8 cellular contexts compared by ENCODE assay signal in the genomic region with DNA sequence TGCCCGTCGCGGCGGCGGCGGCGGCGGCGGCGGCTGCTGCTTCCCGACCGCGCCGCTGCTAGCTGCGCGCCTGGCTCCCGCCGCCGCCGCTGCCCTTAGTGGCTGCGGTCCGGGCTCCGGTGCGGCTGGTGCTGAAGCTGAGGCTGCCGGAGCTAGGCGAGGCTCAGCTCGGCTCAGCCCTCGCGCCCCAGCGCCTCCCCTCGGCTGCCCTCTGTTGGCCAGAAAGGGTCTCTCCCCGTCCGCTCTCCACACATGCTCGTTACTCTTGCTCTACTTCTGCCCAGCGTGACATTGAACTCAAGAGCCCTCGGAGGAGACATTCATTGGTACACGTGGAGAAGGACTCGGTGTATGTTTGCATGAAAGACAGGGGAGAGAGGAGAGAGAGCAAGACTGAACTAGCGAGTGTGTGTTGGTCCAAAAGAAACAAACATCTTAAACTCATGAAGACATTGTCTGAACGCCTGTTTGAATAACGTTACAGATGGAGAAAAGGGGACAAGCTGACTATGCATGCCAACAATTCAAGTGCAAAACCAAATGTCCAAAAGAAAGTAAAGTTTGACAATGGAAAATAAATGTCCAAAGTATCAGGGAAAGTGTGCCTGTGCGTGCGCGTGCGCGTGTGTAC. TPM values are rescaled to one million over a fixed set of nuclear protein-coding genes. Genes with fewer than 3 reads are reported as not detected.
A peak's percentile ranks its signal among the peaks of the same experiment; 100 is the strongest.
DNase-seq lines count a peak whose midpoint lies in the region; ATAC-seq and TF ChIP-seq lines count a peak whose summit lies in the region.

A gene (minus strand): TSS at position 175 of the 631 bp plus-strand sequence.

- no peaks in the 10 kb centered on the region for H3K36me3 Mint-ChIP-seq in CD14-positive monocyte
- H3K36me3 Mint-ChIP-seq in activated CD4-positive, alpha-beta memory T cell treated with anti-CD3 and anti-CD28 coated beads, Interleukin-2, amount 10 ng/mL, durations not matched to agents 7 days and 5 days (ENCODE audit: low read depth): peaks cover 3% of the 10 kb centered on the region
- H3K36me3 Mint-ChIP-seq in naive thymus-derived CD4-positive, alpha-beta T cell: peaks cover 0 to 25% (median 0%) of the 10 kb centered on the region in 5 donors
- H3K36me3 Mint-ChIP-seq in CD8-positive, alpha-beta T cell: no peaks in the 10 kb centered on the region

- intact Hi-C loops in CD14-positive monocyte (cut with micrococcal nuclease): no loop called here
- intact Hi-C loops in naive thymus-derived CD4-positive, alpha-beta T cell (cut with micrococcal nuclease): no loop called here
- intact Hi-C loops in CD8-positive, alpha-beta T cell (cut with DNase I, micrococcal nuclease): no loop called here

- TF ChIP-seq CTCF in CD14-positive monocyte (IDR thresholded peaks at IDR 0.05) (peak; percentile 23), LNCaP clone FGC (IDR thresholded peaks at IDR 0.05; ENCODE audit: control insufficient read depth, extremely low read depth, insufficient read depth) (peak; percentile 91), fibroblast of the aortic adventitia (IDR thresholded peaks at IDR 0.05; ENCODE audit: insufficient read depth, low read length) (peak; percentile 73)
- TF ChIP-seq CTCF in CD8-positive, alpha-beta T cell (IDR thresholded peaks at IDR 0.05): no peak

- H3K36me3 ChIP-seq in naive thymus-derived CD4-positive, alpha-beta T cell (ENCODE audit: control insufficient read depth in 2 of 3, insufficient read depth in 3 of 3, low read length in 3 of 3): no peaks in the 10 kb centered on the region
- no peaks in the 10 kb centered on the region for H3K36me3 ChIP-seq in CD8-positive, alpha-beta T cell (ENCODE audit: insufficient read depth, low read length)

- no peak within 1 kb of the TSS for H3K27ac ChIP-seq in naive thymus-derived CD4-positive, alpha-beta T cell (ENCODE audit: low read depth, low read length)
- H3K27ac ChIP-seq in temporal lobe (ENCODE audit: low read depth, low read length): peak within 1 kb of the TSS; percentile 20
- H3K27ac ChIP-seq in CD8-positive, alpha-beta T cell (ENCODE audit: low read depth, low read length): no peak within 1 kb of the TSS

- H3K4me1 Mint-ChIP-seq in CD14-positive monocyte: peaks cover 2% of the 10 kb centered on the region
- peaks cover 2% of the 10 kb centered on the region for H3K4me1 Mint-ChIP-seq in activated CD4-positive, alpha-beta memory T cell treated with anti-CD3 and anti-CD28 coated beads, Interleukin-2, amount 10 ng/mL, durations not matched to agents 7 days and 5 days
- peaks cover 0 to 9% (median 3%) of the 10 kb centered on the region in 7 donors for H3K4me1 Mint-ChIP-seq in naive thymus-derived CD4-positive, alpha-beta T cell
- H3K4me1 Mint-ChIP-seq in CD8-positive, alpha-beta T cell (ENCODE audit: low read depth): peaks cover 4% of the 10 kb centered on the region

- DNase-seq in CD14-positive monocyte (ENCODE audit: low spot score) (no peak), LNCaP clone FGC (ENCODE audit: low read depth) (peak; percentile 4), fibroblast of the aortic adventitia (ENCODE audit: low read depth) (peak; percentile 42)
- DNase-seq in activated CD4-positive, alpha-beta memory T cell treated with anti-CD3 and anti-CD28 coated beads, Interleukin-2, amount 10 ng/mL, durations not matched to agents 7 days and 5 days: peak; percentile 36
- DNase-seq in naive thymus-derived CD4-positive, alpha-beta T cell: peak in 1 of 9 donors; percentile 53
- no peak for DNase-seq in CD8-positive, alpha-beta T cell

- peak; percentile 97 for ATAC-seq in GM21423 (IDR thresholded peaks at IDR 0.05; ENCODE audit: unreplicated experiment)
- peak; percentile 51 for ATAC-seq in naive thymus-derived CD4-positive, alpha-beta T cell
- ATAC-seq in CD8-positive, alpha-beta T cell: no peak

- no peak within 1 kb of the TSS for H3K27ac Mint-ChIP-seq in CD14-positive monocyte
- no peak within 1 kb of the TSS for H3K27ac Mint-ChIP-seq in activated CD4-positive, alpha-beta memory T cell treated with anti-CD3 and anti-CD28 coated beads, Interleukin-2, amount 10 ng/mL, durations not matched to agents 7 days and 5 days
- no peak within 1 kb of the TSS for H3K27ac Mint-ChIP-seq in naive thymus-derived CD4-positive, alpha-beta T cell
- H3K27ac Mint-ChIP-seq in CD8-positive, alpha-beta T cell: no peak within 1 kb of the TSS

- H3K4me1 ChIP-seq in naive thymus-derived CD4-positive, alpha-beta T cell (ENCODE audit: control insufficient read depth in 2 of 2, insufficient read depth in 2 of 2, low read length in 2 of 2): no peaks in the 10 kb centered on the region
- no peaks in the 10 kb centered on the region for H3K4me1 ChIP-seq in CD8-positive, alpha-beta T cell (ENCODE audit: insufficient read depth, low read length)

- H3K27me3 ChIP-seq in naive thymus-derived CD4-positive, alpha-beta T cell (ENCODE audit: control insufficient read depth in 2 of 2, insufficient read depth in 2 of 2, low read length in 2 of 2): no peaks in the 10 kb centered on the region
- no peaks in the 10 kb centered on the region for H3K27me3 ChIP-seq in CD8-positive, alpha-beta T cell (ENCODE audit: insufficient read depth, low read length)

- POLR2A ChIA-PET in activated CD4-positive, alpha-beta memory T cell treated with anti-CD3 and anti-CD28 coated beads, Interleukin-2, amount 10 ng/mL, durations not matched to agents 7 days and 5 days (lab: Charles Lee): no interaction called here
- POLR2A ChIA-PET in naive thymus-derived CD4-positive, alpha-beta T cell (lab: Charles Lee): no interaction called here
- POLR2A ChIA-PET in CD8-positive, alpha-beta T cell (lab: Charles Lee): interaction anchor here (1.1 kb wide), 1 partner anchor 10 kb away, joined by 3 read pairs; no protein-coding TSS in a partner anchor

- peak within 1 kb of the TSS; percentile 14 to 84 for H3K4me3 Mint-ChIP-seq in CD14-positive monocyte
- H3K4me3 Mint-ChIP-seq in activated CD4-positive, alpha-beta memory T cell treated with anti-CD3 and anti-CD28 coated beads, Interleukin-2, amount 10 ng/mL, durations not matched to agents 7 days and 5 days: no peak within 1 kb of the TSS
- peak within 1 kb of the TSS in 5 of 10 donors; percentile 6 to 44 (median 16) for H3K4me3 Mint-ChIP-seq in naive thymus-derived CD4-positive, alpha-beta T cell
- no peak within 1 kb of the TSS for H3K4me3 Mint-ChIP-seq in CD8-positive, alpha-beta T cell

- CTCF ChIA-PET in activated CD4-positive, alpha-beta memory T cell treated with anti-CD3 and anti-CD28 coated beads, Interleukin-2, amount 10 ng/mL, durations not matched to agents 7 days and 5 days (lab: Charles Lee): no interaction called here
- CTCF ChIA-PET in naive thymus-derived CD4-positive, alpha-beta T cell (lab: Charles Lee): no interaction called here
- CTCF ChIA-PET in CD8-positive, alpha-beta T cell (lab: Charles Lee): no interaction called here

- peaks cover 0 to 17% (median 11%) of the 10 kb centered on the region in 7 donors for H3K9me3 Mint-ChIP-seq in CD14-positive monocyte
- H3K9me3 Mint-ChIP-seq in activated CD4-positive, alpha-beta memory T cell treated with anti-CD3 and anti-CD28 coated beads, Interleukin-2, amount 10 ng/mL, durations not matched to agents 7 days and 5 days: no peaks in the 10 kb centered on the region
- peaks cover 0 to 31% (median 15%) of the 10 kb centered on the region in 11 donors for H3K9me3 Mint-ChIP-seq in naive thymus-derived CD4-positive, alpha-beta T cell
- H3K9me3 Mint-ChIP-seq in CD8-positive, alpha-beta T cell: peaks cover 8% of the 10 kb centered on the region

- peaks cover 0 to 7% (median 0%) of the 10 kb centered on the region in 3 experiments for H3K9me3 ChIP-seq in naive thymus-derived CD4-positive, alpha-beta T cell (ENCODE audit: control insufficient read depth in 2 of 3, low read length in 3 of 3)
- H3K9me3 ChIP-seq in CD8-positive, alpha-beta T cell (ENCODE audit: low read length): no peaks in the 10 kb centered on the region

- H3K4me3 ChIP-seq in LNCaP clone FGC (ENCODE audit: low read depth, low read length) (no peak within 1 kb of the TSS), fibroblast of the aortic adventitia (ENCODE audit: low read depth, low read length) (no peak within 1 kb of the TSS)
- no peak within 1 kb of the TSS for H3K4me3 ChIP-seq in naive thymus-derived CD4-positive, alpha-beta T cell (ENCODE audit: low read length)
- no peak within 1 kb of the TSS for H3K4me3 ChIP-seq in CD8-positive, alpha-beta T cell (ENCODE audit: low read depth, low read length)

- peaks cover 29 to 32% (median 29%) of the 10 kb centered on the region in 3 donors for H3K27me3 Mint-ChIP-seq in CD14-positive monocyte (ENCODE audit: low read depth in 3 of 3)
- H3K27me3 Mint-ChIP-seq in activated CD4-positive, alpha-beta memory T cell treated with anti-CD3 and anti-CD28 coated beads, Interleukin-2, amount 10 ng/mL, durations not matched to agents 7 days and 5 days: peaks cover 12% of the 10 kb centered on the region
- H3K27me3 Mint-ChIP-seq in naive thymus-derived CD4-positive, alpha-beta T cell: peaks cover 23 to 47% (median 32%) of the 10 kb centered on the region in 5 donors
- peaks cover 24% of the 10 kb centered on the region for H3K27me3 Mint-ChIP-seq in CD8-positive, alpha-beta T cell (ENCODE audit: low read depth)

RNA-seq across cellular contexts. Expression of the gene that starts here (rescaled TPM):
- polyA plus RNA-seq in CD14-positive monocyte: not detected
- total RNA-seq in activated CD4-positive, alpha-beta memory T cell treated with anti-CD3 and anti-CD28 coated beads, Interleukin-2, amount 10 ng/mL, durations not matched to agents 7 days and 5 days: not detected
- total RNA-seq in fibroblast of the aortic adventitia (ENCODE audit: low replicate concordance) (0.41 TPM in 1 of 2 replicates, not detected in the other), temporal lobe (14.0 TPM)
- not detected for total RNA-seq in naive thymus-derived CD4-positive, alpha-beta T cell
- polyA plus RNA-seq in naive thymus-derived CD4-positive, alpha-beta T cell: not detected
- not detected for total RNA-seq in CD8-positive, alpha-beta T cell

Comparison
In these comparisons a context has a peak if more than half of its experiments do, and no peak if none do; other contexts are left out.
1. RNA of the gene that starts here (total RNA-seq): 14.0 TPM in temporal lobe (single experiment); not detected in activated CD4-positive, alpha-beta memory T cell treated with anti-CD3 and anti-CD28 coated beads, Interleukin-2, amount 10 ng/mL, durations not matched to agents 7 days and 5 days, 0.41 TPM in fibroblast of the aortic adventitia, not detected in naive thymus-derived CD4-positive, alpha-beta T cell and not detected in CD8-positive, alpha-beta T cell; every median in the first group is over 10 times any median in the second.
2. Peak in DNase-seq in activated CD4-positive, alpha-beta memory T cell treated with anti-CD3 and anti-CD28 coated beads, Interleukin-2, amount 10 ng/mL, durations not matched to agents 7 days and 5 days; RNA of the gene not detected or under 1 TPM.
3. Peak in DNase-seq in fibroblast of the aortic adventitia; RNA of the gene not detected or under 1 TPM.
4. Peak in ATAC-seq in naive thymus-derived CD4-positive, alpha-beta T cell; RNA of the gene not detected or under 1 TPM.
5. H3K4me3 Mint-ChIP-seq: peak in CD14-positive monocyte (2 of 2); none in activated CD4-positive, alpha-beta memory T cell treated with anti-CD3 and anti-CD28 coated beads, Interleukin-2, amount 10 ng/mL, durations not matched to agents 7 days and 5 days (single experiment) and CD8-positive, alpha-beta T cell (single experiment).